In genomic region chr6:31403283-31403989, GRCh38 we compare ENCODE assay signal across 1 cellular context.
TF ChIP-seq lines count a peak whose summit lies in the region.

MICA (plus strand) TSS chr6:31403595; CDS start chr6:31403633, 38 bp downstream.

TF ChIP-seq in HEK293, 187 proteins besides CTCF, POLR2A, EP300 and RAD21 (continued from another document and continues in another):
- no peak for TF ChIP-seq ZNF704 (tag by site-specific recombination; IDR thresholded peaks at IDR 0.05)
- TF ChIP-seq MEIS1 (CRISPR knock-in tag; IDR thresholded peaks at IDR 0.05; ENCODE audit: borderline replicate concordance), result no peak; the same call in 1 of the 2 replicates
- peak; percentile 23; the same call in 1 of the 2 replicates for TF ChIP-seq ZIC2 (tag by site-specific recombination; IDR thresholded peaks at IDR 0.05)
- peak; percentile 64; the same call in 1 of the 2 replicates for TF ChIP-seq ZNF561 (tag by site-specific recombination; IDR thresholded peaks at IDR 0.05; ENCODE audit: borderline replicate concordance)
- peak; percentile 77; the same call in 1 of the 2 replicates for TF ChIP-seq BCL11A (tag by site-specific recombination; IDR thresholded peaks at IDR 0.05; ENCODE audit: low read depth)
- TF ChIP-seq KLF7 (tag by site-specific recombination; IDR thresholded peaks at IDR 0.05; ENCODE audit: borderline replicate concordance), result no peak
- TF ChIP-seq ZBTB17 (tag by site-specific recombination; IDR thresholded peaks at IDR 0.05), result peak; percentile 45; the same call in 1 of the 2 replicates
- TF ChIP-seq KLF9 (tag by site-specific recombination; IDR thresholded peaks at IDR 0.05; ENCODE audit: low read depth), result peak; percentile 63
- no peak for TF ChIP-seq MZF1 (tag by site-specific recombination; IDR thresholded peaks at IDR 0.05; ENCODE audit: borderline replicate concordance)
- peak; percentile 75 for TF ChIP-seq ZFP69B (tag by site-specific recombination; IDR thresholded peaks at IDR 0.05)
- peak; percentile 29; the same call in 1 of the 2 replicates for TF ChIP-seq ZNF76 (tag by site-specific recombination; IDR thresholded peaks at IDR 0.05; ENCODE audit: borderline replicate concordance, low read depth)
- no peak for TF ChIP-seq ZNF792 (tag by site-specific recombination; IDR thresholded peaks at IDR 0.05)
- no peak for TF ChIP-seq ZNF529 (tag by site-specific recombination; IDR thresholded peaks at IDR 0.05; ENCODE audit: insufficient replicate concordance)
- no peak for TF ChIP-seq ZNF16 (tag by site-specific recombination; IDR thresholded peaks at IDR 0.05; ENCODE audit: low read depth)
- peak; percentile 11; the same call in 1 of the 2 replicates for TF ChIP-seq ZSCAN4 (tag by site-specific recombination; IDR thresholded peaks at IDR 0.05)
- peak; percentile 63; the same call in 1 of the 2 replicates for TF ChIP-seq REPIN1 (tag by site-specific recombination; IDR thresholded peaks at IDR 0.05; ENCODE audit: low read depth)
- no peak for TF ChIP-seq ZNF398 (tag by site-specific recombination; IDR thresholded peaks at IDR 0.05)
- TF ChIP-seq PRDM1 (tag by site-specific recombination; IDR thresholded peaks at IDR 0.05), result peak; percentile 91
- TF ChIP-seq ZNF555 (tag by site-specific recombination; conservative IDR thresholded peaks at IDR 0.05), result no peak
- peak; percentile 78; the same call in 1 of the 2 replicates for TF ChIP-seq ZBTB7A (tag by site-specific recombination; IDR thresholded peaks at IDR 0.05; ENCODE audit: low read depth)
- no peak for TF ChIP-seq ZNF530 (tag by site-specific recombination; IDR thresholded peaks at IDR 0.05; ENCODE audit: low read depth)
- no peak for TF ChIP-seq ZNF274 (IDR thresholded peaks at IDR 0.05; ENCODE audit: low read length)
- no peak for TF ChIP-seq ZNF274 (tag by site-specific recombination; IDR thresholded peaks at IDR 0.05; ENCODE audit: borderline replicate concordance)
- no peak; the same call in 1 of the 2 replicates for TF ChIP-seq ZNF843 (tag by site-specific recombination; IDR thresholded peaks at IDR 0.05)
- 0 out of 2 replicates have a peak, but pooled peaks have one; percentile 11 for TF ChIP-seq ZNF280D (tag by site-specific recombination; IDR thresholded peaks at IDR 0.05)
- TF ChIP-seq ZNF777 (tag by site-specific recombination; IDR thresholded peaks at IDR 0.05; ENCODE audit: borderline replicate concordance), result peak; percentile 79
- TF ChIP-seq OSR2 (tag by site-specific recombination; IDR thresholded peaks at IDR 0.05), result peak; percentile 72
- peak; percentile 67; the same call in 1 of the 2 replicates for TF ChIP-seq ZNF501 (tag by site-specific recombination; IDR thresholded peaks at IDR 0.05)
- peak; percentile 40; the same call in 1 of the 2 replicates for TF ChIP-seq AEBP2 (tag by site-specific recombination; IDR thresholded peaks at IDR 0.05; ENCODE audit: borderline replicate concordance)
- peak; percentile 55 for TF ChIP-seq SCRT2 (tag by site-specific recombination; IDR thresholded peaks at IDR 0.05)
- TF ChIP-seq ZNF692 (tag by site-specific recombination; IDR thresholded peaks at IDR 0.05), result peak; percentile 91
- 0 out of 2 replicates have a peak, but pooled peaks have one; percentile 34 for TF ChIP-seq ZBTB10 (tag by site-specific recombination; IDR thresholded peaks at IDR 0.05)
- no peak for TF ChIP-seq ZNF658 (tag by site-specific recombination; IDR thresholded peaks at IDR 0.05)
- TF ChIP-seq ZNF660 (tag by site-specific recombination; IDR thresholded peaks at IDR 0.05), result 0 out of 2 replicates have a peak, but pooled peaks have one; percentile 72
- TF ChIP-seq FEZF1 (tag by site-specific recombination; IDR thresholded peaks at IDR 0.05), result no peak
- TF ChIP-seq ZNF133 (tag by site-specific recombination; IDR thresholded peaks at IDR 0.05), result no peak
- TF ChIP-seq PRDM10 (tag by site-specific recombination; IDR thresholded peaks at IDR 0.05), result peak; percentile 89
- peak; percentile 84 for TF ChIP-seq SP2 (tag by site-specific recombination; IDR thresholded peaks at IDR 0.05)
- no peak for TF ChIP-seq ZNF560 (tag by site-specific recombination; IDR thresholded peaks at IDR 0.05; ENCODE audit: borderline replicate concordance)
- no peak for TF ChIP-seq ZNF37A (tag by site-specific recombination; IDR thresholded peaks at IDR 0.05)
- TF ChIP-seq ZNF426 (tag by site-specific recombination; IDR thresholded peaks at IDR 0.05), result no peak
- no peak for TF ChIP-seq ZNF645 (tag by site-specific recombination; IDR thresholded peaks at IDR 0.05)
- peak; percentile 74 for TF ChIP-seq ZBTB8A (tag by site-specific recombination; IDR thresholded peaks at IDR 0.05)
- TF ChIP-seq TCF7L2 (IDR thresholded peaks at IDR 0.05; ENCODE audit: borderline replicate concordance, low read depth, low read length), result no peak
- TF ChIP-seq EGR2 (tag by site-specific recombination; IDR thresholded peaks at IDR 0.05; ENCODE audit: low read depth), result peak; percentile 21; the same call in 1 of the 2 replicates
- TF ChIP-seq KLF8 (tag by site-specific recombination; IDR thresholded peaks at IDR 0.05), result peak; percentile 65; the same call in 1 of the 2 replicates
